Comparison of ENCODE assay signal across 31 cellular contexts in the genomic region with DNA sequence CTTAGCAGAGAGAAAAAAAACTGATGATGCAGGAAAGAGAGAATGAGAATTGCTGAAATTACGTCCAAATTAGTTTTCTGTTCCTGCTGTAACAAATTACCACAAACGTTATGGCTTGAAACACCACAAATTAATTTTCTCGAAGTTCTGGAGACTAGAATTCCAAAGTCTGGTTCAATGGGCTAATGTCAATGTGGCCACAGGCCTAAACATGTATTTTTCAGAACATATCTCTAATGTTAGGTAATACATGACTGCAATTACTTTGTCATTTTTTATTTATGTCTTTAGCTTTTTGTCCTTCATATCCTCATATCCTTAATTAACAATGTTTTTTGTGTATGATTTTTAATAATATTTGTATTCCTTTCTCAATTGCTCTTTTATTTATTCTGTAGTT.
"Had no signal": no experiment of that assay in that cellular context is flagged by ENCODE, and none has a peak within 500 bp of the region (broad histone marks: within the 10 kb centered on the region; RNA-seq: fewer than 3 reads in every experiment).

No MANE protein-coding gene starts in this region.

- H3K4me1 ChIP-seq: colonic mucosa had no signal

- H3K27ac ChIP-seq: adrenal gland, body of pancreas, cardiac muscle cell, colonic mucosa, esophagus muscularis mucosa, gastroesophageal sphincter, WERI-Rb-1 had no signal

- H3K4me3 ChIP-seq: adrenal gland, body of pancreas, cardiac muscle cell, colonic mucosa, esophagus muscularis mucosa, gastroesophageal sphincter had no signal

- ATAC-seq: activated CD4-positive, CD25-positive, alpha-beta regulatory T cell treated with anti-CD3 and anti-CD28 coated beads, Interleukin-2, amount 50 U/mL, for 24 hours; activated CD8-positive, alpha-beta T cell treated with anti-CD3 and anti-CD28 coated beads for 36 hours; activated T-cell treated with anti-CD3 and anti-CD28 coated beads, Interleukin-2, amount 50 U/mL, for 4 hours; activated T-helper 17 cell treated with anti-CD3 and anti-CD28 coated beads, Interleukin-2, amount 50 U/mL, for 72 hours; body of pancreas; gastroesophageal sphincter; T-cell had no signal

- DNase-seq: activated B cell treated with CpG ODN at 0.5 μM for 24 hours; activated CD4-positive, alpha-beta T cell treated with anti-CD3 and anti-CD28 coated beads for 48 hours; activated CD4-positive, alpha-beta T cell treated with anti-CD3 and anti-CD28 coated beads, Interleukin-2, amount 50 U/mL, for 1 hour; activated CD4-positive, alpha-beta T cell treated with anti-CD3 and anti-CD28 coated beads, Interleukin-2, amount 50 U/mL, for 48 hours; activated CD8-positive, alpha-beta memory T cell treated with anti-CD3 and anti-CD28 coated beads for 24 hours; activated CD8-positive, alpha-beta T cell treated with anti-CD3 and anti-CD28 coated beads for 36 hours; activated effector memory CD4-positive, alpha-beta T cell treated with Interleukin-2 at 50 U/mL for 16 hours; activated gamma-delta T cell treated with Interleukin-2 at 50 U/mL for 16 hours; activated naive CD4-positive, alpha-beta T cell treated with anti-CD3 and anti-CD28 coated beads, Interleukin-2, amount 50 U/mL, for 16 hours; activated naive CD4-positive, alpha-beta T cell treated with Interleukin-2 at 50 U/mL for 16 hours; activated T-cell treated with anti-CD3 and anti-CD28 coated beads, Interleukin-2, amount 50 U/mL, for 4 hours; adrenal gland; amygdala; aorta; body of pancreas; central memory CD4-positive, alpha-beta T cell; cerebellar nuclear complex; colonic mucosa; effector CD8-positive, alpha-beta T cell; erythroblast; head of caudate nucleus; T-cell; T1000; WERI-Rb-1 had no signal

- H3K9me3 ChIP-seq: body of pancreas, colonic mucosa had no signal

- FAIRE-seq: endometrium, endothelial cell of umbilical vein had no signal

- H3K27me3 ChIP-seq: adrenal gland, body of pancreas, cardiac muscle cell, colonic mucosa, esophagus muscularis mucosa, gastroesophageal sphincter had no signal

- H3K36me3 ChIP-seq: adrenal gland, cardiac muscle cell, colonic mucosa, esophagus muscularis mucosa, gastroesophageal sphincter, WERI-Rb-1 had no signal
